In the genomic region with DNA sequence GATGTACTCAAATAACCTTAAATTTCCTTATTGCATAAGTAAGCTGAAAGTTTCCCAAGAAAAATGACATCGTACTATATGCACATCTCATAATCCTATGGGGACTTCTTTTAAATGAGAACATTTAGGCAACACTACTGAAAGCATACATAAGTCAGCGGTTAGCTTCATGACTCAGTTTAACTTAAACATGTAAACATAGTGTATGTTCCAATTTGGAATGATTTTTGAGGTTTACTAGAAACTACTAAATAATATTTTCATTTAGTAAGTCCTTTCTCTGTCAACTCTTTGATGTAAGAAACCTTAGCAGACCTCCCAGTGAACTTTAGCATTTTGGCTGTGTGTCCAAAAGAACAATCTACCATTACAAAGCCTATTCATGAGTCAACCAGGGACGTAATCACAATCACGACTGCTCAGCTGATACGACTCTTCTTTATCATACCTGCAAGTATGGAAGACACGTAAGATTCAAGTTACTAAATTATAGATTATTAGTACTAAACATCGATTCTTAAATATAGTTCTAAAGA, we compare ENCODE assay signal across 10 cellular contexts. TPM values are rescaled to one million over a fixed set of nuclear protein-coding genes. Genes with fewer than 3 reads are reported as not detected.
A peak's percentile ranks its signal among the peaks of the same experiment; 100 is the strongest.
DNase-seq lines count a peak whose midpoint lies in the region; ATAC-seq and TF ChIP-seq lines count a peak whose summit lies in the region.
"Had no signal": no experiment of that assay in that cellular context is flagged by ENCODE, and none has a peak within 500 bp of the region (broad histone marks: within the 10 kb centered on the region; RNA-seq: fewer than 3 reads in every experiment).

No MANE protein-coding gene starts in this region.

- no peaks in the 10 kb centered on the region for H3F3A ChIP-seq in PC-3 (ENCODE audit: low read length, unreplicated experiment)

- H3K27ac ChIP-seq in left ventricle myocardium inferior (replicated peaks) (peak overlapping the region; percentile 97), PC-3 (ENCODE audit: low read length) (no peak overlapping the region)

- H3K27ac Mint-ChIP-seq in type B pancreatic cell, result no peak overlapping the region

- H4K20me1 ChIP-seq in PC-3 (ENCODE audit: low read length), result no peaks in the 10 kb centered on the region

- peaks cover 47% of the 10 kb centered on the region for H3K4me1 ChIP-seq in left ventricle myocardium inferior
- peaks cover 20% of the 10 kb centered on the region for H3K4me1 ChIP-seq in PC-3 (ENCODE audit: insufficient read depth, low read length)

- intact Hi-C loops in left ventricle myocardium inferior (cut with micrococcal nuclease) (no loop called here), cardiac septum (cut with DNase I) (loop anchor here (1.0 to 5.0 kb wide), 4 partner anchors 19 to 78 kb away; partner anchors contain the start of gene HIVEP2), PC-3 (cut with micrococcal nuclease) (no loop called here)

- DNase-seq in left ventricle myocardium inferior (no peak), cardiac septum (ENCODE audit: low spot score) (no peak), astrocyte of the spinal cord (ENCODE audit: low read depth, low spot score) (peak; percentile 88), lung microvascular endothelial cell (ENCODE audit: low read depth in 2 of 2) (peak; percentile 40 to 70), type B pancreatic cell (ENCODE audit: extremely low spot score, unreplicated experiment) (no peak), ACHN (no peak), PC-3 (no peak)
- DNase-seq: head of caudate nucleus had no signal

- H2AFZ ChIP-seq in PC-3 (ENCODE audit: low read length), result no peak overlapping the region

- H3K9me3 ChIP-seq in left ventricle myocardium inferior (replicated peaks) (no peaks in the 10 kb centered on the region), PC-3 (ENCODE audit: low read length) (no peaks in the 10 kb centered on the region)
- H3K9me3 ChIP-seq: thoracic aorta had no signal

- peak overlapping the region; percentile 58 for H3K4me3 Mint-ChIP-seq in type B pancreatic cell

- H3K36me3 Mint-ChIP-seq in type B pancreatic cell, result no peaks in the 10 kb centered on the region

- H3K36me3 ChIP-seq in left ventricle myocardium inferior (no peaks in the 10 kb centered on the region), PC-3 (ENCODE audit: low read depth, low read length) (no peaks in the 10 kb centered on the region)
- H3K36me3 ChIP-seq: thoracic aorta had no signal

- H3K9me3 Mint-ChIP-seq in type B pancreatic cell, result no peaks in the 10 kb centered on the region

- POLR2A ChIA-PET in PC-3 (lab: Charles Lee; ENCODE audit: unreplicated experiment), result interaction anchor here (0.7 kb wide), 1 partner anchor 116 kb away, joined by 5 read pairs; no protein-coding TSS in a partner anchor

- no peaks in the 10 kb centered on the region for H3K9me2 ChIP-seq in PC-3 (replicated peaks; ENCODE audit: low read length)

- H3K9ac ChIP-seq in PC-3 (ENCODE audit: low read length), result no peak overlapping the region

- peaks cover 11% of the 10 kb centered on the region for H3K27me3 Mint-ChIP-seq in type B pancreatic cell

- in situ Hi-C loops in astrocyte of the spinal cord (cut with HindIII; ENCODE audit: low sequenced_read_pairs), result no loop called here
- in situ Hi-C loops in ACHN (cut with HindIII; ENCODE audit: low pct_ligation_motif_present, low pct_unique_long_range_greater_than_20kb, low sequenced_read_pairs), result no loop called here

- no peak for ATAC-seq in PC-3
- ATAC-seq in GM18868 (IDR thresholded peaks at IDR 0.05; ENCODE audit: unreplicated experiment), result no peak

- CTCF ChIA-PET in PC-3 (lab: Charles Lee), result no interaction called here

- H3K4me1 Mint-ChIP-seq in type B pancreatic cell (ENCODE audit: unreplicated experiment), result peaks cover 15% of the 10 kb centered on the region

- H3K4me2 ChIP-seq in PC-3 (ENCODE audit: low read length), result no peak overlapping the region

- no TSS peak for BruUV-seq in PC-3 (replicated peaks; lab: Mats Ljungman, UMichigan)

- no peak for TF ChIP-seq CTCF in left ventricle myocardium inferior (IDR thresholded peaks at IDR 0.05; ENCODE audit: borderline replicate concordance)
- no peak for TF ChIP-seq CTCF in astrocyte of the spinal cord (IDR thresholded peaks at IDR 0.05; ENCODE audit: low read depth, low read length)
- no peak for TF ChIP-seq CTCF in type B pancreatic cell (conservative IDR thresholded peaks at IDR 0.05)
- TF ChIP-seq CTCF in PC-3 (conservative IDR thresholded peaks at IDR 0.05; ENCODE audit: low read depth, low read length), result no peak

- H3K4me3 ChIP-seq in left ventricle myocardium inferior (no peak overlapping the region), astrocyte of the spinal cord (ENCODE audit: low read depth, low read length) (no peak overlapping the region), PC-3 (ENCODE audit: low read length) (no peak overlapping the region)

- H3K79me2 ChIP-seq in PC-3 (ENCODE audit: low read length), result peaks cover 39% of the 10 kb centered on the region

- H3K27me3 ChIP-seq in left ventricle myocardium inferior (ENCODE audit: low read depth) (no peaks in the 10 kb centered on the region), PC-3 (ENCODE audit: low read length) (no peaks in the 10 kb centered on the region)

RNA-seq across cellular contexts. Expression of gene HIVEP2, which starts 19.3 kb away (rescaled TPM):
- total RNA-seq in left ventricle myocardium inferior (16.2 TPM), cardiac septum (25.7 TPM), lung microvascular endothelial cell (5.9 and 14.3 TPM in 2 replicates), type B pancreatic cell (ENCODE audit: low replicate concordance) (12.3 and 34.1 TPM in 2 replicates), PC-3 (2014; rRNA removed) (9.1 and 11.9 TPM in 2 replicates)

Comparison
In these comparisons a context has a peak if more than half of its experiments do, and no peak if none do; other contexts are left out.
1. DNase-seq: peak in astrocyte of the spinal cord (single experiment) and lung microvascular endothelial cell (2 of 2); none in left ventricle myocardium inferior (single experiment), cardiac septum (single experiment), type B pancreatic cell (single experiment), ACHN (single experiment) and PC-3 (single experiment).